ENCODE assay signal across 8 cellular contexts in the genomic region with DNA sequence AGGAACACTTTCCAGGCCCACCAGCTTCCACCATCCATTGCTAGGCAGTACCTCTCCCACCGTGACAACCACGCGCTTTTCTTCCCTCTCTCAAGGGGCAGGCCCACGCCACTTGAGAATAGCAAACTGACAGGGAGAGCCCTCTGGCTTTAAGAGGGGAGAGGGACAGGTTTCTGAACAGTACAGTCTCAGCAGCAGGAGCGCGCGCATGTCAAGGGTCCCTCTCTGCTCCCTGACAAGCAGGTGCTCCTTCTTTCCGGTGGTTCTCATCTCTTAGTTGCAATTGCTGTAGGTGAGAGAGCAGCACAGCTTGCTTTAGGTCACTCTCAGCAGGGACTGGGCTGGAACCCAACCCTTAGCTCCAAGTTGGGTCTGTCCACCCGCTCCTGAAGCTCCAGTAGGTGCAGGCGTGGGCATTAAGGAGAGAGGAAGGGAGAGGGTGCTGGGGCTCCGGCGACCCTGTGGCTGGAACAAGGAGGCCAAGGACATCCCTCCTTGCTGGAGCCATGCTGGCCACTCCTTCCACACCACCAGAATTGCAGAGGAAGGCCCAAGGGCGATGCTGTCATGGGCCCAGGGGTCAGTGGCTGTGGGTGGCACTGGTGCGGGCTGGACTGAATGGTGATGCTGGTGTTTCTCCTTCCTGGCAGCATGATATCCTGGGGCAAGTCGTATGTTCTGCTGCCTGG. TPM values are rescaled to one million over a fixed set of nuclear protein-coding genes. Genes with fewer than 3 reads are reported as not detected.
DNase-seq lines count a peak whose midpoint lies in the region; ATAC-seq and TF ChIP-seq lines count a peak whose summit lies in the region.

No MANE protein-coding gene starts in this region.

- 88% methylated on average over 7 of the region's 15 CpGs for WGBS in SK-N-SH (ENCODE audit: low lambda C conversion rate)

- no peaks in the 10 kb centered on the region for H3K9me3 Mint-ChIP-seq in natural killer cell

- H3K4me1 ChIP-seq in SK-N-SH (ENCODE audit: control insufficient read depth in 1 of 2, insufficient read depth in 2 of 2, low read depth in 1 of 2, low read length in 1 of 2) (peaks cover 0 to 10% of the 10 kb centered on the region in 2 experiments; a peak in 2 of 4 replicates), Panc1 (ENCODE audit: control insufficient read depth, insufficient read depth, low read length) (no peaks in the 10 kb centered on the region; the same call in 1 of the 2 replicates)

- no peak for TF ChIP-seq CTCF in SK-N-SH (IDR thresholded peaks at IDR 0.05)
- TF ChIP-seq CTCF in Panc1 (IDR thresholded peaks at IDR 0.05), result no peak
- TF ChIP-seq CTCF in epithelial cell of esophagus (IDR thresholded peaks at IDR 0.05; ENCODE audit: insufficient read depth, low read depth, low read length, missing control alignments), result no peak
- TF ChIP-seq CTCF in natural killer cell (IDR thresholded peaks at IDR 0.05), result no peak

- in situ Hi-C loops in Panc1 (cut with HindIII; ENCODE audit: low pct_unique_long_range_greater_than_20kb, low sequenced_read_pairs), result no loop called here

- TF ChIP-seq POLR2A in GM18505 (IDR thresholded peaks at IDR 0.05; ENCODE audit: borderline replicate concordance, extremely low read depth, insufficient read depth, insufficient read length), result no peak

- H3K36me3 Mint-ChIP-seq in natural killer cell, result peaks cover 8% of the 10 kb centered on the region

- no peaks in the 10 kb centered on the region for H3K9me2 ChIP-seq in SK-N-SH

- no peak for TF ChIP-seq EP300 in SK-N-SH (IDR thresholded peaks at IDR 0.05; ENCODE audit: borderline replicate concordance in 1 of 2, low read depth in 1 of 2, low read length in 1 of 2)

- H3F3A ChIP-seq in SK-N-SH (replicated peaks; ENCODE audit: insufficient read depth), result peaks cover 22% of the 10 kb centered on the region

- no peak for ATAC-seq in SK-N-SH treated with all-trans-retinoic acid at 6 μM for 48 hours
- no peak for ATAC-seq in Panc1
- ATAC-seq in natural killer cell, result no peak
- ATAC-seq in GM18502 (IDR thresholded peaks at IDR 0.05; ENCODE audit: poor library complexity, unreplicated experiment), result no peak
- ATAC-seq in GM18505 (IDR thresholded peaks at IDR 0.05; ENCODE audit: unreplicated experiment), result no peak
- no peak for ATAC-seq in GM21381 (IDR thresholded peaks at IDR 0.05; ENCODE audit: unreplicated experiment)

- peak overlapping the region; percentile 90 for H3K4me3 Mint-ChIP-seq in natural killer cell

- intact Hi-C loops in Panc1 (cut with micrococcal nuclease; ENCODE audit: unreplicated experiment), result loop anchor here (10.0 kb wide), 1 partner anchor 403 kb away; no protein-coding TSS in a partner anchor
- intact Hi-C loops in natural killer cell (cut with micrococcal nuclease), result loop anchor here (2.0 to 10.0 kb wide), 4 partner anchors 100 to 471 kb away; a partner anchor contains a TSS

- H3K4me1 Mint-ChIP-seq in natural killer cell, result peaks cover 10 to 18% of the 10 kb centered on the region in 2 donors

- CTCF ChIA-PET in SK-N-SH (lab: Yijun Ruan, JAX) (interaction anchor here (1.1 to 3.7 kb wide), 10 partner anchors 8 to 564 kb away, joined by 3 to 26 read pairs (median 5); a partner anchor contains a TSS), Panc1 (lab: Charles Lee) (no interaction called here)

- H3K9ac ChIP-seq in SK-N-SH, result peak overlapping the region; percentile 89

- H2AFZ ChIP-seq in SK-N-SH (ENCODE audit: low read depth), result 0 out of 2 replicates have a peak overlapping the region, but pooled peaks have one; percentile 60

- H4K20me1 ChIP-seq in SK-N-SH (ENCODE audit: insufficient read depth), result no peaks in the 10 kb centered on the region

- POLR2A ChIA-PET in SK-N-SH (lab: Yijun Ruan, JAX), result interaction anchor here (1.2 to 1.4 kb wide), 2 partner anchors 25 to 114 kb away, joined by 4 to 6 read pairs; a partner anchor contains a TSS
- POLR2A ChIA-PET in Panc1 (lab: Charles Lee), result no interaction called here

- peak overlapping the region; percentile 96 for H3K4me2 ChIP-seq in SK-N-SH

- H3K27me3 ChIP-seq in SK-N-SH (ENCODE audit: insufficient read depth) (no peaks in the 10 kb centered on the region), Panc1 (ENCODE audit: control insufficient read depth, insufficient read depth, low read length) (no peaks in the 10 kb centered on the region)

- H3K4me3 ChIP-seq in SK-N-SH (ENCODE audit: low read depth in 2 of 2, low read length in 1 of 2), result peak overlapping the region; percentile 61 to 69; a peak in 3 of 4 replicates
- peak overlapping the region; percentile 50 to 75 for H3K4me3 ChIP-seq in Panc1 (ENCODE audit: low read depth in 2 of 2, low read length in 2 of 2)
- H3K4me3 ChIP-seq in epithelial cell of esophagus (ENCODE audit: low read length), result peak overlapping the region; percentile 73

- H3K27ac Mint-ChIP-seq in natural killer cell, result peak overlapping the region; percentile 87

- no peaks in the 10 kb centered on the region for H3K27me3 Mint-ChIP-seq in natural killer cell (ENCODE audit: low read depth in 2 of 2)

- H3K9me3 ChIP-seq in SK-N-SH, result peaks cover 13% of the 10 kb centered on the region
- H3K9me3 ChIP-seq in Panc1 (ENCODE audit: control insufficient read depth, insufficient read depth, low read depth, low read length), result no peaks in the 10 kb centered on the region

- BruUV-seq in Panc1 (replicated peaks; lab: Mats Ljungman, UMichigan), result no TSS peak

- H3K79me2 ChIP-seq in SK-N-SH (ENCODE audit: insufficient read depth), result no peaks in the 10 kb centered on the region; the same call in 1 of the 2 replicates

- DNase-seq in SK-N-SH (no peak), Panc1 (ENCODE audit: low read depth, low spot score) (no peak), epithelial cell of esophagus (ENCODE audit: low read depth) (no peak), natural killer cell (no peak)

- peak overlapping the region; percentile 81 to 88; a peak in 3 of 4 replicates for H3K27ac ChIP-seq in SK-N-SH (ENCODE audit: low read depth in 2 of 2, low read length in 1 of 2)
- peak overlapping the region; percentile 87 for H3K27ac ChIP-seq in Panc1 (ENCODE audit: low read length)

- no peak for TF ChIP-seq RAD21 in SK-N-SH (IDR thresholded peaks at IDR 0.05; ENCODE audit: low read length)

- peaks cover 25 to 33% of the 10 kb centered on the region in 2 experiments for H3K36me3 ChIP-seq in SK-N-SH (replicated peaks in 1 of 2; ENCODE audit: control insufficient read depth in 1 of 2, insufficient read depth in 2 of 2, low read length in 1 of 2)
- H3K36me3 ChIP-seq in Panc1 (ENCODE audit: control insufficient read depth, insufficient read depth, low read length), result peaks cover 2% of the 10 kb centered on the region

TF ChIP-seq in SK-N-SH, 30 proteins besides CTCF, POLR2A, EP300 and RAD21:
- TF ChIP-seq EZH2phosphoT487 (IDR thresholded peaks at IDR 0.05; ENCODE audit: borderline replicate concordance, low read depth) (no peak), SIN3A (IDR thresholded peaks at IDR 0.05; ENCODE audit: borderline replicate concordance, low read depth, low read length) (no peak), ELF1 (IDR thresholded peaks at IDR 0.05) (no peak), NRF1 (IDR thresholded peaks at IDR 0.05; ENCODE audit: low read depth, low read length) (no peak), RCOR1 (IDR thresholded peaks at IDR 0.05; ENCODE audit: low read length) (no peak), RXRA (IDR thresholded peaks at IDR 0.05; ENCODE audit: borderline replicate concordance, low read depth) (no peak), GATA2 (CRISPR knock-in tag; IDR thresholded peaks at IDR 0.05) (no peak), FOXM1 (IDR thresholded peaks at IDR 0.05; ENCODE audit: low read depth) (no peak)
- TF ChIP-seq, protein P1, sequence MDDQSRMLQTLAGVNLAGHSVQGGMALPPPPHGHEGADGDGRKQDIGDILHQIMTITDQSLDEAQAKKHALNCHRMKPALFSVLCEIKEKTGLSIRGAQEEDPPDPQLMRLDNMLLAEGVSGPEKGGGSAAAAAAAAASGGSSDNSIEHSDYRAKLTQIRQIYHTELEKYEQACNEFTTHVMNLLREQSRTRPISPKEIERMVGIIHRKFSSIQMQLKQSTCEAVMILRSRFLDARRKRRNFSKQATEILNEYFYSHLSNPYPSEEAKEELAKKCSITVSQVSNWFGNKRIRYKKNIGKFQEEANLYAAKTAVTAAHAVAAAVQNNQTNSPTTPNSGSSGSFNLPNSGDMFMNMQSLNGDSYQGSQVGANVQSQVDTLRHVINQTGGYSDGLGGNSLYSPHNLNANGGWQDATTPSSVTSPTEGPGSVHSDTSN (IDR thresholded peaks at IDR 0.05), result no peak
TF ChIP-seq in SK-N-SH: peak in this region for 0.

TF ChIP-seq in SK-N-SH treated with all-trans-retinoic acid at 6 μM for 48 hours, 23 proteins besides CTCF, POLR2A, EP300 and RAD21 (continues in another document):
- TF ChIP-seq ZC3H10 (CRISPR knock-in tag; IDR thresholded peaks at IDR 0.05) (no peak), ZNF8 (CRISPR knock-in tag; IDR thresholded peaks at IDR 0.05) (no peak), TOX (CRISPR knock-in tag; IDR thresholded peaks at IDR 0.05; ENCODE audit: borderline replicate concordance) (no peak), ZNF565 (CRISPR knock-in tag; conservative IDR thresholded peaks at IDR 0.05; ENCODE audit: low read depth) (no peak), TCF4 (CRISPR knock-in tag; IDR thresholded peaks at IDR 0.05; ENCODE audit: borderline replicate concordance) (no peak)
- TF ChIP-seq, protein P2, sequence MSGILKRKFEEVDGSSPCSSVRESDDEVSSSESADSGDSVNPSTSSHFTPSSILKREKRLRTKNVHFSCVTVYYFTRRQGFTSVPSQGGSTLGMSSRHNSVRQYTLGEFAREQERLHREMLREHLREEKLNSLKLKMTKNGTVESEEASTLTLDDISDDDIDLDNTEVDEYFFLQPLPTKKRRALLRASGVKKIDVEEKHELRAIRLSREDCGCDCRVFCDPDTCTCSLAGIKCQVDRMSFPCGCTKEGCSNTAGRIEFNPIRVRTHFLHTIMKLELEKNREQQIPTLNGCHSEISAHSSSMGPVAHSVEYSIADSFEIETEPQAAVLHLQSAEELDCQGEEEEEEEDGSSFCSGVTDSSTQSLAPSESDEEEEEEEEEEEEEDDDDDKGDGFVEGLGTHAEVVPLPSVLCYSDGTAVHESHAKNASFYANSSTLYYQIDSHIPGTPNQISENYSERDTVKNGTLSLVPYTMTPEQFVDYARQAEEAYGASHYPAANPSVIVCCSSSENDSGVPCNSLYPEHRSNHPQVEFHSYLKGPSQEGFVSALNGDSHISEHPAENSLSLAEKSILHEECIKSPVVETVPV (CRISPR knock-in tag; IDR thresholded peaks at IDR 0.05), result no peak

RNA-seq across cellular contexts. Expression of a gene that starts 9.0 kb away (rescaled TPM):
- polyA plus RNA-seq in SK-N-SH (2012; rRNA removed), result 7.7 and 11.2 TPM in 2 replicates
- 8.1 and 10.4 TPM in 2 replicates for polyA plus RNA-seq in SK-N-SH (2012; cell fraction: cytosol; rRNA removed)
- 12.3 and 15.3 TPM in 2 replicates for polyA plus RNA-seq in SK-N-SH (2012; cell fraction: nucleus; rRNA removed)
- total RNA-seq in Panc1 (2021; ENCODE audit: unreplicated experiment) (16.6 TPM), natural killer cell (10 to 100 TPM; 24.8 to 28.1 (median 26.4) TPM)
- 17.6 TPM for polyA plus RNA-seq in Panc1 (2012; ENCODE audit: insufficient read length)
